16 cellular contexts compared by ENCODE assay signal in genomic region chr1:93358293-93358692, GRCh38. TPM values are rescaled to one million over a fixed set of nuclear protein-coding genes. Genes with fewer than 3 reads are reported as not detected.
DNase-seq lines count a peak whose midpoint lies in the region; ATAC-seq and TF ChIP-seq lines count a peak whose summit lies in the region.
"Had no signal": no experiment of that assay in that cellular context is flagged by ENCODE, and none has a peak within 500 bp of the region (broad histone marks: within the 10 kb centered on the region; RNA-seq: fewer than 3 reads in every experiment).

No MANE protein-coding gene starts in this region.

- intact Hi-C loops in CD4-positive, alpha-beta T cell (cut with DNase I, micrococcal nuclease): no loop called here
- intact Hi-C loops in PC-9 (cut with micrococcal nuclease; ENCODE audit: unreplicated experiment): no loop called here

- H3K4me1 ChIP-seq in HEK293 (ENCODE audit: control insufficient read depth, insufficient read depth, low read length): peaks cover 9% of the 10 kb centered on the region; the same call in 1 of the 2 replicates
- no peaks in the 10 kb centered on the region for H3K4me1 ChIP-seq in PC-9 (replicated peaks; ENCODE audit: insufficient read depth)

- H3K4me3 ChIP-seq in HEK293 (ENCODE audit: low read depth, low read length) (no peak overlapping the region), SK-N-MC (no peak overlapping the region), PC-9 (no peak overlapping the region)
- H3K4me3 ChIP-seq: esophagus muscularis mucosa, mucosa of descending colon had no signal

- H2AFZ ChIP-seq in PC-9: no peak overlapping the region

- no peaks in the 10 kb centered on the region for H3K9me3 ChIP-seq in CD4-positive, alpha-beta T cell (ENCODE audit: control insufficient read depth, low read length)
- no peaks in the 10 kb centered on the region for H3K9me3 ChIP-seq in HEK293 (ENCODE audit: control insufficient read depth, insufficient read depth, low read depth, low read length)
- H3K9me3 ChIP-seq in SK-N-MC (ENCODE audit: low read depth, low read length): no peaks in the 10 kb centered on the region
- H3K9me3 ChIP-seq in PC-9 (ENCODE audit: insufficient read depth, low read depth): no peaks in the 10 kb centered on the region
- H3K9me3 ChIP-seq: esophagus muscularis mucosa, mucosa of descending colon had no signal

- CTCF ChIA-PET in CD4-positive, alpha-beta T cell (lab: Charles Lee): no interaction called here
- CTCF ChIA-PET in HEK293 (lab: Yijun Ruan, JAX) (interaction anchor here (0.6 to 0.9 kb wide), 3 partner anchors 53 to 80 kb away, joined by 3 read pairs; no protein-coding TSS in a partner anchor), PC-9 (lab: Charles Lee) (no interaction called here)

- H3K9me3 Mint-ChIP-seq in CD4-positive, alpha-beta T cell: no peaks in the 10 kb centered on the region
- H3K9me3 Mint-ChIP-seq: stimulated activated naive CD8-positive, alpha-beta T cell treated with anti-CD3 and anti-CD28 coated beads, Interleukin-15, Interleukin-2, amounts not matched to agents 100 ng/mL and 50 ng/mL, for 24 hours had no signal

- H3K27me3 ChIP-seq in CD4-positive, alpha-beta T cell (ENCODE audit: control insufficient read depth, insufficient read depth, low read length): no peaks in the 10 kb centered on the region
- no peaks in the 10 kb centered on the region for H3K27me3 ChIP-seq in PC-9 (ENCODE audit: insufficient read depth, low read depth)
- H3K27me3 ChIP-seq: esophagus muscularis mucosa had no signal

- ATAC-seq in CD4-positive, alpha-beta T cell (ENCODE audit: poor library complexity): no peak
- ATAC-seq in HG03520 (IDR thresholded peaks at IDR 0.05; ENCODE audit: unreplicated experiment): no peak
- no peak for ATAC-seq in HG03135 (IDR thresholded peaks at IDR 0.05; ENCODE audit: unreplicated experiment)
- no peak for ATAC-seq in GM19035 (IDR thresholded peaks at IDR 0.05; ENCODE audit: unreplicated experiment)
- ATAC-seq: left cardiac atrium, mucosa of descending colon had no signal

- H3K79me2 ChIP-seq in PC-9 (ENCODE audit: low read depth): peaks cover 75% of the 10 kb centered on the region

- peaks cover 52 to 75% of the 10 kb centered on the region in 2 experiments for H3K36me3 ChIP-seq in HEK293 (ENCODE audit: control insufficient read depth in 2 of 2, insufficient read depth in 1 of 2, low read length in 2 of 2)
- peaks cover 76% of the 10 kb centered on the region for H3K36me3 ChIP-seq in SK-N-MC (ENCODE audit: insufficient read depth, low read length)
- H3K36me3 ChIP-seq in PC-9 (ENCODE audit: low read depth): peaks cover 67% of the 10 kb centered on the region

- BruUV-seq in PC-9 (replicated peaks; lab: Mats Ljungman, UMichigan): no TSS peak

- H3K4me2 ChIP-seq in PC-9: no peak overlapping the region

- no peak overlapping the region for H3K4me3 Mint-ChIP-seq in CD4-positive, alpha-beta T cell
- H3K4me3 Mint-ChIP-seq: stimulated activated naive CD8-positive, alpha-beta T cell treated with anti-CD3 and anti-CD28 coated beads, Interleukin-15, Interleukin-2, amounts not matched to agents 100 ng/mL and 50 ng/mL, for 24 hours had no signal

- no peak overlapping the region for H3K27ac ChIP-seq in CD4-positive, alpha-beta T cell (ENCODE audit: low read depth, low read length)
- H3K27ac ChIP-seq in HEK293 (ENCODE audit: extremely low read depth, low read depth, low read length): no peak overlapping the region
- H3K27ac ChIP-seq in SK-N-MC: peak overlapping the region; percentile 72
- no peak overlapping the region for H3K27ac ChIP-seq in PC-9
- H3K27ac ChIP-seq: esophagus muscularis mucosa had no signal

- H3K4me1 Mint-ChIP-seq in CD4-positive, alpha-beta T cell (ENCODE audit: low read depth): peaks cover 77% of the 10 kb centered on the region

- no peak overlapping the region for H3K9ac ChIP-seq in SK-N-MC (ENCODE audit: insufficient read length)

- DNase-seq in CD4-positive, alpha-beta T cell: no peak
- no peak for DNase-seq in SK-N-MC (ENCODE audit: low read depth, low spot score)
- DNase-seq in iPS-NIHi7 (ENCODE audit: extremely low spot score): peak; percentile 26
- no peak for DNase-seq in PC-9
- DNase-seq: left cardiac atrium; mucosa of descending colon; NCI-H1694; NCI-H446; stimulated activated CD4-positive, alpha-beta T cell treated with anti-CD3 and anti-CD28 coated beads, Interleukin-12 subunit alpha, Interleukin-12 subunit beta, amount 100 ng/mL, for 4 hours; SW 1271 had no signal

- TF ChIP-seq CTCF in CD4-positive, alpha-beta T cell (IDR thresholded peaks at IDR 0.05): no peak
- TF ChIP-seq CTCF in HEK293 (tag by site-specific recombination; IDR thresholded peaks at IDR 0.05): no peak
- TF ChIP-seq CTCF in PC-9 (conservative IDR thresholded peaks at IDR 0.05): no peak

- peaks cover 15% of the 10 kb centered on the region for H4K20me1 ChIP-seq in PC-9 (ENCODE audit: insufficient read depth)

- POLR2A ChIA-PET in CD4-positive, alpha-beta T cell (lab: Charles Lee): interaction anchor here (0.5 to 0.6 kb wide), 2 partner anchors 177 to 511 kb away, joined by 3 to 4 read pairs; no protein-coding TSS in a partner anchor
- POLR2A ChIA-PET in HEK293 (lab: Yijun Ruan, JAX) (no interaction called here), PC-9 (lab: Charles Lee; ENCODE audit: unreplicated experiment) (no interaction called here)

- no peaks in the 10 kb centered on the region for H3K27me3 Mint-ChIP-seq in CD4-positive, alpha-beta T cell
- H3K27me3 Mint-ChIP-seq: stimulated activated naive CD8-positive, alpha-beta T cell treated with anti-CD3 and anti-CD28 coated beads, Interleukin-15, Interleukin-2, amounts not matched to agents 100 ng/mL and 50 ng/mL, for 24 hours had no signal

- peaks cover 5% of the 10 kb centered on the region for H3F3A ChIP-seq in PC-9 (ENCODE audit: insufficient read depth, low read depth)

- no peaks in the 10 kb centered on the region for H3K9me2 ChIP-seq in PC-9 (ENCODE audit: insufficient read depth)

- peaks cover 100% of the 10 kb centered on the region for H3K36me3 Mint-ChIP-seq in CD4-positive, alpha-beta T cell (ENCODE audit: low read depth)

- peak overlapping the region; percentile 7 for H3K27ac Mint-ChIP-seq in CD4-positive, alpha-beta T cell

TF ChIP-seq in HEK293, 187 proteins besides CTCF, POLR2A, EP300 and RAD21:
- TF ChIP-seq BCL11B (tag by site-specific recombination; IDR thresholded peaks at IDR 0.05; ENCODE audit: low read depth) (no peak), PRDM1 (tag by site-specific recombination; IDR thresholded peaks at IDR 0.05) (peak; percentile 72), ZNF518A (tag by site-specific recombination; conservative IDR thresholded peaks at IDR 0.05; ENCODE audit: low read depth) (no peak), ZNF664 (tag by site-specific recombination; IDR thresholded peaks at IDR 0.05) (no peak), ZNF629 (tag by site-specific recombination; IDR thresholded peaks at IDR 0.05) (no peak), ZNF133 (tag by site-specific recombination; IDR thresholded peaks at IDR 0.05) (no peak)

RNA-seq across cellular contexts. Expression of gene DR1, which starts 12.6 kb away (rescaled TPM):
- total RNA-seq in CD4-positive, alpha-beta T cell: 10 to 100 TPM; 51.4 to 54.4 TPM
- total RNA-seq in PC-9 (2021): 33.6 and 37.8 TPM in 2 replicates
